Comparison of ENCODE assay signal across 8 cellular contexts in the genomic region with DNA sequence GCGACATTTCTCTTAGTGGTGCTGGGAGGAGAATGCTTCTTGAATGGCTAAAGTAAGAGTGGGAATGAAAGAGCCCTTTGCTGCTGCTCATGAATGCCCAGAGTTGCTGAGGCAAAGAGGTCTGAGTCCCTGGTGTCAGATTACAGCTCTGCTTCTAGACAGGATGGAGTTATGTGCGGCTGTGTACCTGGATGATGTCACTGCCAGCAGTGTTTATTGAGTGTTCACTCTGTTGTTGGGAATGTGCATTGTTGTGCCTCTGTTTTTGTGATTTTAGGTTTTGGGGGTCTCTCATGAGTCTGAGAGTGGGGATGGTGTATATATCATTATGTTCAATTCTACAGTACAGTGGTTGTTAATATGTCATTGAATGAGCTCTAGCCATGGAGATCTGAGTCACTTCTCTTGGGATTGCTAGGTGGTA. TPM values are rescaled to one million over a fixed set of nuclear protein-coding genes. Genes with fewer than 3 reads are reported as not detected.
DNase-seq lines count a peak whose midpoint lies in the region; ATAC-seq and TF ChIP-seq lines count a peak whose summit lies in the region.

No MANE protein-coding gene starts in this region.

- no peak overlapping the region for H3K4me3 Mint-ChIP-seq in stimulated activated naive B cell treated with anti-CD40 and anti-IgM and Interleukin-4, amounts not matched to agents 10 μg/mL and 1 μg/mL and 100 μg/mL, for 72 hours

- H3K4me1 ChIP-seq in right cardiac atrium (ENCODE audit: control insufficient read depth, insufficient read depth, low read length) (peaks cover 4% of the 10 kb centered on the region), PC-9 (replicated peaks; ENCODE audit: insufficient read depth) (peaks cover 31% of the 10 kb centered on the region), duodenal mucosa (ENCODE audit: control insufficient read depth in 1 of 2, insufficient read depth in 2 of 2, low read length in 2 of 2) (peaks cover 27 to 48% of the 10 kb centered on the region in 2 donors), parathyroid adenoma (no peaks in the 10 kb centered on the region)

- H3K9me3 Mint-ChIP-seq in stimulated activated naive B cell treated with anti-CD40 and anti-IgM and Interleukin-4, amounts not matched to agents 10 μg/mL and 1 μg/mL and 100 μg/mL, for 72 hours = no peaks in the 10 kb centered on the region

- H3K27me3 Mint-ChIP-seq in stimulated activated naive B cell treated with anti-CD40 and anti-IgM and Interleukin-4, amounts not matched to agents 10 μg/mL and 1 μg/mL and 100 μg/mL, for 72 hours = no peaks in the 10 kb centered on the region

- no peak overlapping the region for H3K27ac Mint-ChIP-seq in stimulated activated naive B cell treated with anti-CD40 and anti-IgM and Interleukin-4, amounts not matched to agents 10 μg/mL and 1 μg/mL and 100 μg/mL, for 72 hours

- no peak overlapping the region for H2AFZ ChIP-seq in PC-9
- H2AFZ ChIP-seq in parathyroid adenoma = no peak overlapping the region

- no peaks in the 10 kb centered on the region for H4K20me1 ChIP-seq in PC-9 (ENCODE audit: insufficient read depth)

- H3F3A ChIP-seq in PC-9 (ENCODE audit: insufficient read depth, low read depth) = peaks cover 38% of the 10 kb centered on the region

- H3K27ac ChIP-seq in right cardiac atrium (ENCODE audit: low read length) (peak overlapping the region; percentile 36), PC-9 (no peak overlapping the region), duodenal mucosa (ENCODE audit: low read depth, low read length) (no peak overlapping the region), parathyroid adenoma (peak overlapping the region; percentile 44)

- H3K36me3 ChIP-seq in PC-9 (ENCODE audit: low read depth) = no peaks in the 10 kb centered on the region
- H3K36me3 ChIP-seq in duodenal mucosa (ENCODE audit: control insufficient read depth in 1 of 2, insufficient read depth in 2 of 2, low read length in 2 of 2) = peaks cover 0 to 6% of the 10 kb centered on the region in 2 donors
- H3K36me3 ChIP-seq in parathyroid adenoma (ENCODE audit: control insufficient read depth, insufficient read depth, low read length) = no peaks in the 10 kb centered on the region

- TF ChIP-seq CTCF in PC-9 (conservative IDR thresholded peaks at IDR 0.05) (no peak), parathyroid adenoma (IDR thresholded peaks at IDR 0.05) (no peak), omental fat pad (IDR thresholded peaks at IDR 0.05) (no peak)

- WGBS in right cardiac atrium = 45% methylated on average over 2 of the region's 2 CpGs

- no peaks in the 10 kb centered on the region for H3K27me3 ChIP-seq in right cardiac atrium (ENCODE audit: control insufficient read depth, insufficient read depth)
- H3K27me3 ChIP-seq in PC-9 (ENCODE audit: insufficient read depth, low read depth) = no peaks in the 10 kb centered on the region
- no peaks in the 10 kb centered on the region for H3K27me3 ChIP-seq in duodenal mucosa (ENCODE audit: control insufficient read depth in 1 of 2, insufficient read depth in 2 of 2, low read length in 2 of 2)
- H3K27me3 ChIP-seq in parathyroid adenoma (ENCODE audit: control insufficient read depth, insufficient read depth, low read length) = no peaks in the 10 kb centered on the region

- H3K9me3 ChIP-seq in right cardiac atrium (ENCODE audit: control insufficient read depth, low read length) = no peaks in the 10 kb centered on the region
- H3K9me3 ChIP-seq in PC-9 (ENCODE audit: insufficient read depth, low read depth) = no peaks in the 10 kb centered on the region
- no peaks in the 10 kb centered on the region for H3K9me3 ChIP-seq in duodenal mucosa (ENCODE audit: control insufficient read depth in 1 of 2, low read length in 2 of 2)
- H3K9me3 ChIP-seq in parathyroid adenoma (ENCODE audit: control insufficient read depth, low read length) = no peaks in the 10 kb centered on the region

- intact Hi-C loops in right cardiac atrium (cut with DNase I) (loop anchor here in 2 of 4 donors (5.0 to 10.0 kb wide), 4 partner anchors 42 to 100 kb away; no protein-coding TSS in a partner anchor), left cardiac atrium (cut with DNase I) (loop anchor here in 1 of 2 donors (5.0 to 10.0 kb wide), 2 partner anchors 88 to 110 kb away; a partner anchor contains a TSS), PC-9 (cut with micrococcal nuclease; ENCODE audit: unreplicated experiment) (loop anchor here (5.0 to 10.0 kb wide), 3 partner anchors 50 to 108 kb away; a partner anchor contains a TSS)

- no peak overlapping the region for H3K9ac ChIP-seq in duodenal mucosa (ENCODE audit: low read depth in 1 of 2, low read length in 2 of 2)
- no peak overlapping the region for H3K9ac ChIP-seq in parathyroid adenoma

- peaks cover 27 to 43% of the 10 kb centered on the region in 2 donors for H3K4me1 Mint-ChIP-seq in stimulated activated naive B cell treated with anti-CD40 and anti-IgM and Interleukin-4, amounts not matched to agents 10 μg/mL and 1 μg/mL and 100 μg/mL, for 72 hours

- H3K4me2 ChIP-seq in PC-9 (peak overlapping the region; percentile 91), parathyroid adenoma (ENCODE audit: low read length) (peak overlapping the region; percentile 5)

- H3K79me2 ChIP-seq in PC-9 (ENCODE audit: low read depth) (peaks cover 6% of the 10 kb centered on the region), parathyroid adenoma (no peaks in the 10 kb centered on the region)

- peaks cover 2 to 12% of the 10 kb centered on the region in 2 donors for H3K36me3 Mint-ChIP-seq in stimulated activated naive B cell treated with anti-CD40 and anti-IgM and Interleukin-4, amounts not matched to agents 10 μg/mL and 1 μg/mL and 100 μg/mL, for 72 hours

- no peaks in the 10 kb centered on the region for H3K9me2 ChIP-seq in PC-9 (ENCODE audit: insufficient read depth)

- DNase-seq in right cardiac atrium = no peak
- DNase-seq in left cardiac atrium = no peak
- DNase-seq in PC-9 = peak; percentile 49 to 85
- no peak for DNase-seq in GM03348 (ENCODE audit: low spot score)
- no peak for DNase-seq in stimulated activated naive B cell treated with anti-CD40 and anti-IgM and Interleukin-4, amounts not matched to agents 10 μg/mL and 1 μg/mL and 100 μg/mL, for 72 hours
- no peak for DNase-seq in omental fat pad (ENCODE audit: low spot score)

- CTCF ChIA-PET in PC-9 (lab: Charles Lee) = no interaction called here

- no peak overlapping the region for H3K4me3 ChIP-seq in right cardiac atrium (ENCODE audit: low read length)
- no peak overlapping the region for H3K4me3 ChIP-seq in PC-9
- H3K4me3 ChIP-seq in duodenal mucosa (ENCODE audit: low read depth in 1 of 2, low read length in 2 of 2) = peak overlapping the region; percentile 41 to 97
- H3K4me3 ChIP-seq in parathyroid adenoma (ENCODE audit: low read depth, low read length) = peak overlapping the region; percentile 4

- POLR2A ChIA-PET in PC-9 (lab: Charles Lee; ENCODE audit: unreplicated experiment) = no interaction called here

- no TSS peak for BruUV-seq in PC-9 (replicated peaks; lab: Mats Ljungman, UMichigan)

- ATAC-seq in right cardiac atrium (no peak), left cardiac atrium (no peak), omental fat pad (ENCODE audit: low FRiP score) (no peak)
- ATAC-seq in stimulated activated naive B cell treated with anti-CD40 and anti-IgM and Interleukin-4, amounts not matched to agents 10 μg/mL and 1 μg/mL and 100 μg/mL, for 72 hours (replicated peaks) = no peak

RNA-seq across cellular contexts. Expression of a gene that starts 2.7 kb away (rescaled TPM):
- total RNA-seq in right cardiac atrium (1 to 10 TPM; 3.6 to 5.2 (median 4.8) TPM), left cardiac atrium (1 to 10 TPM; 4.5 to 4.7 TPM), PC-9 (2021) (2.1 and 2.8 TPM in 2 replicates), omental fat pad (10 to 100 TPM in 3 of 4 donors, 1 to 10 TPM in 1; 9.4 to 39.9 (median 13.4) TPM)
- 1.9 TPM for polyA plus RNA-seq in right cardiac atrium

Comparison
In these comparisons a context has a peak if more than half of its experiments do, and no peak if none do; other contexts are left out.
1. DNase-seq: peak in PC-9 (2 of 2); none in right cardiac atrium (0 of 3), left cardiac atrium (single experiment), GM03348 (single experiment), stimulated activated naive B cell treated with anti-CD40 and anti-IgM and Interleukin-4, amounts not matched to agents 10 μg/mL and 1 μg/mL and 100 μg/mL, for 72 hours (single experiment) and omental fat pad (single experiment).
2. H3K27ac ChIP-seq: peak in right cardiac atrium (single experiment) and parathyroid adenoma (single experiment); none in PC-9 (single experiment) and duodenal mucosa (single experiment).
3. H3K4me3 ChIP-seq: peak in duodenal mucosa (2 of 2) and parathyroid adenoma (single experiment); none in right cardiac atrium (single experiment) and PC-9 (single experiment).